ENCODE assay signal across 30 cellular contexts in genomic region chr12:42385341-42385841, GRCh38.
"Had no signal": no experiment of that assay in that cellular context is flagged by ENCODE, and none has a peak within 500 bp of the region (broad histone marks: within the 10 kb centered on the region; RNA-seq: fewer than 3 reads in every experiment).

No MANE protein-coding gene starts in this region.

- FAIRE-seq: bronchial epithelial cell, colon, islet of Langerhans had no signal

- ATAC-seq: activated naive CD4-positive, alpha-beta T cell treated with anti-CD3 and anti-CD28 coated beads, Interleukin-2, amount 50 U/mL, for 72 hours; activated T-helper 17 cell treated with anti-CD3 and anti-CD28 coated beads, Interleukin-2, amount 50 U/mL, for 72 hours; left lung; lower lobe of right lung; mucosa of descending colon; natural killer cell treated with Interleukin-12 subunit alpha and Interleukin-12 subunit beta and Interleukin-15 and Interleukin-18, amount 100 ng/mL, for 72 hours; stimulated activated naive B cell treated with anti-CD40 and anti-IgM and Interleukin-4, amounts not matched to agents 10 μg/mL and 1 μg/mL and 100 μg/mL, for 72 hours; T-helper 17 cell; upper lobe of right lung had no signal

- H3K9me3 Mint-ChIP-seq: activated naive CD4-positive, alpha-beta T cell treated with anti-CD3 and anti-CD28 coated beads, Interleukin-2, amount 50 U/mL, for 72 hours; activated T-helper 17 cell treated with anti-CD3 and anti-CD28 coated beads, Interleukin-2, amount 50 U/mL, for 72 hours; natural killer cell treated with Interleukin-12 subunit alpha and Interleukin-12 subunit beta and Interleukin-15 and Interleukin-18, amount 100 ng/mL, for 72 hours; stimulated activated naive B cell treated with anti-CD40 and anti-IgM and Interleukin-4, amounts not matched to agents 10 μg/mL and 1 μg/mL and 100 μg/mL, for 72 hours had no signal

- H3K27ac ChIP-seq: esophagus squamous epithelium, left lung, lower lobe of right lung, thyroid gland, upper lobe of right lung had no signal

- H3K27me3 Mint-ChIP-seq: activated T-helper 17 cell treated with anti-CD3 and anti-CD28 coated beads, Interleukin-2, amount 50 U/mL, for 72 hours; natural killer cell treated with Interleukin-12 subunit alpha and Interleukin-12 subunit beta and Interleukin-15 and Interleukin-18, amount 100 ng/mL, for 72 hours; stimulated activated naive B cell treated with anti-CD40 and anti-IgM and Interleukin-4, amounts not matched to agents 10 μg/mL and 1 μg/mL and 100 μg/mL, for 72 hours; T-helper 17 cell had no signal

- DNase-seq: activated CD4-positive, alpha-beta T cell treated with anti-CD3 and anti-CD28 coated beads for 4 hours; activated CD4-positive, alpha-beta T cell treated with anti-CD3 and anti-CD28 coated beads, Interleukin-2, amount 50 U/mL, for 48 hours; activated CD4-positive, CD25-positive, alpha-beta regulatory T cell; activated CD8-positive, alpha-beta memory T cell treated with anti-CD3 and anti-CD28 coated beads, Interleukin-2, amount 50 U/mL, for 4 hours; activated gamma-delta T cell treated with Interleukin-2 at 50 U/mL for 16 hours; activated T-cell treated with anti-CD3 and anti-CD28 coated beads, Interleukin-2, amount 50 U/mL, for 1 hour; dermis blood vessel endothelial cell; effector CD4-positive, alpha-beta T cell; esophagus squamous epithelium; foreskin melanocyte; left lung; lower lobe of right lung; mesendoderm; mucosa of descending colon; posterior cingulate gyrus; right cardiac atrium; stimulated activated CD4-positive, alpha-beta T cell treated with anti-CD3 and anti-CD28 coated beads, Interleukin-15, amount 100 ng/mL, for 24 hours; stimulated activated CD4-positive, alpha-beta T cell treated with anti-CD3 and anti-CD28 coated beads, Interleukin-2, amount 100 ng/mL, for 24 hours; stimulated activated naive B cell treated with anti-CD40 and anti-IgM and Interleukin-4, amounts not matched to agents 10 μg/mL and 1 μg/mL and 100 μg/mL, for 72 hours; stomach; T-helper 17 cell; T1000; thyroid gland; upper lobe of right lung had no signal

- H3K4me1 ChIP-seq: esophagus squamous epithelium, lower lobe of right lung, thyroid gland had no signal

- H3K27ac Mint-ChIP-seq: activated T-helper 17 cell treated with anti-CD3 and anti-CD28 coated beads, Interleukin-2, amount 50 U/mL, for 72 hours; natural killer cell treated with Interleukin-12 subunit alpha and Interleukin-12 subunit beta and Interleukin-15 and Interleukin-18, amount 100 ng/mL, for 72 hours; stimulated activated naive B cell treated with anti-CD40 and anti-IgM and Interleukin-4, amounts not matched to agents 10 μg/mL and 1 μg/mL and 100 μg/mL, for 72 hours had no signal

- H3K4me3 ChIP-seq: esophagus squamous epithelium, left lung, lower lobe of right lung, mucosa of descending colon, stomach, thyroid gland, upper lobe of right lung had no signal

- H3K4me3 Mint-ChIP-seq: activated T-helper 17 cell treated with anti-CD3 and anti-CD28 coated beads, Interleukin-2, amount 50 U/mL, for 72 hours; natural killer cell treated with Interleukin-12 subunit alpha and Interleukin-12 subunit beta and Interleukin-15 and Interleukin-18, amount 100 ng/mL, for 72 hours; stimulated activated naive B cell treated with anti-CD40 and anti-IgM and Interleukin-4, amounts not matched to agents 10 μg/mL and 1 μg/mL and 100 μg/mL, for 72 hours; T-helper 17 cell had no signal

- H3K9me3 ChIP-seq: esophagus squamous epithelium, left lung, lower lobe of right lung, mucosa of descending colon, stomach, thyroid gland, upper lobe of right lung had no signal

- H3K27me3 ChIP-seq: esophagus squamous epithelium, left lung, stomach, thyroid gland, upper lobe of right lung had no signal
